In genomic region chr1:86259390-86259789, GRCh38 we compare ENCODE assay signal across 1 cellular context.
TF ChIP-seq lines count a peak whose summit lies in the region.

No MANE protein-coding gene starts in this region.

TF ChIP-seq in GM23338, 12 proteins besides CTCF, POLR2A, EP300 and RAD21 (continued from another document):
- no peak for TF ChIP-seq ETS1 (IDR thresholded peaks at IDR 0.05)
